12 cellular contexts compared by ENCODE assay signal in genomic region chr4:176052744-176053143, GRCh38. TPM values are rescaled to one million over a fixed set of nuclear protein-coding genes. Genes with fewer than 3 reads are reported as not detected.
A peak's percentile ranks its signal among the peaks of the same experiment; 100 is the strongest.
DNase-seq lines count a peak whose midpoint lies in the region; ATAC-seq and TF ChIP-seq lines count a peak whose summit lies in the region.
"Had no signal": no experiment of that assay in that cellular context is flagged by ENCODE, and none has a peak within 500 bp of the region (broad histone marks: within the 10 kb centered on the region; RNA-seq: fewer than 3 reads in every experiment).

No MANE protein-coding gene starts in this region.

- intact Hi-C loops in left lung (cut with DNase I) (no loop called here), adrenal gland (cut with DNase I) (no loop called here)

- H3K36me3 ChIP-seq in left lung = no peaks in the 10 kb centered on the region
- H3K36me3 ChIP-seq in adrenal gland (replicated peaks in 1 of 2) = no peaks in the 10 kb centered on the region
- H3K36me3 ChIP-seq: MG63, Peyer's patch had no signal

- WGBS in adrenal gland, 4 donors = 47 to 71% (median 60%) methylated on average over 6 of the region's 6 CpGs

- H3K4me3 ChIP-seq in left lung (no peak overlapping the region), adrenal gland (no peak overlapping the region), coronary artery (no peak overlapping the region)
- H3K4me3 ChIP-seq: MG63, Peyer's patch had no signal

- DNase-seq in OCI-M1 (lab: John Stamatoyannopoulos, UW) (peak; percentile 78), left lung (no peak), adrenal gland (no peak), coronary artery (ENCODE audit: low spot score) (no peak), putamen (ENCODE audit: low spot score) (no peak)
- DNase-seq: dermis blood vessel endothelial cell, head of caudate nucleus, MG63, Peyer's patch had no signal

- H3K9me3 ChIP-seq in left lung = no peaks in the 10 kb centered on the region
- H3K9me3 ChIP-seq in adrenal gland (replicated peaks in 1 of 3) = no peaks in the 10 kb centered on the region
- H3K9me3 ChIP-seq: MG63, Peyer's patch had no signal

- no peak overlapping the region for H3K27ac ChIP-seq in left lung
- no peak overlapping the region for H3K27ac ChIP-seq in adrenal gland
- no peak overlapping the region for H3K27ac ChIP-seq in coronary artery
- H3K27ac ChIP-seq: Peyer's patch had no signal

- ATAC-seq in GM18511 (IDR thresholded peaks at IDR 0.05; ENCODE audit: unreplicated experiment) (peak; percentile 95), GM21390 (IDR thresholded peaks at IDR 0.05; ENCODE audit: unreplicated experiment) (peak; percentile 92), HG03095 (IDR thresholded peaks at IDR 0.05; ENCODE audit: unreplicated experiment) (peak; percentile 97), left lung (no peak)

- no peak for TF ChIP-seq POLR2A in adrenal gland (IDR thresholded peaks at IDR 0.05)

- H3K4me1 ChIP-seq in left lung (no peaks in the 10 kb centered on the region), adrenal gland (replicated peaks in 1 of 2) (no peaks in the 10 kb centered on the region)
- H3K4me1 ChIP-seq: Peyer's patch had no signal

- TF ChIP-seq CTCF in left lung (IDR thresholded peaks at IDR 0.05) (no peak), adrenal gland (IDR thresholded peaks at IDR 0.05) (no peak), coronary artery (IDR thresholded peaks at IDR 0.05) (no peak)

- H3K27me3 ChIP-seq in left lung = no peaks in the 10 kb centered on the region
- H3K27me3 ChIP-seq in adrenal gland = no peaks in the 10 kb centered on the region
- H3K27me3 ChIP-seq: MG63, Peyer's patch had no signal

RNA-seq across cellular contexts. Expression of gene WDR17, which starts 12.9 kb away (rescaled TPM):
- 1 to 10 TPM; 4.2 to 4.3 TPM for total RNA-seq in left lung
- total RNA-seq in adrenal gland = 1 to 10 TPM in 7 of 8 donors, under 1 TPM in 1; 0.97 to 6.2 (median 3.7) TPM
- polyA plus RNA-seq in adrenal gland = 1 to 10 TPM in 2 of 3 donors, under 1 TPM in 1; 0.81 to 7.7 (median 1.5) TPM
